ENCODE assay signal across 1 cellular context in genomic region chr7:106285051-106285800, GRCh38.
TF ChIP-seq lines count a peak whose summit lies in the region.

No MANE protein-coding gene starts in this region.

TF ChIP-seq in HepG2, 621 proteins besides CTCF, POLR2A, EP300 and RAD21 (continued from another document and continues in another):
- TF ChIP-seq, protein P1, sequence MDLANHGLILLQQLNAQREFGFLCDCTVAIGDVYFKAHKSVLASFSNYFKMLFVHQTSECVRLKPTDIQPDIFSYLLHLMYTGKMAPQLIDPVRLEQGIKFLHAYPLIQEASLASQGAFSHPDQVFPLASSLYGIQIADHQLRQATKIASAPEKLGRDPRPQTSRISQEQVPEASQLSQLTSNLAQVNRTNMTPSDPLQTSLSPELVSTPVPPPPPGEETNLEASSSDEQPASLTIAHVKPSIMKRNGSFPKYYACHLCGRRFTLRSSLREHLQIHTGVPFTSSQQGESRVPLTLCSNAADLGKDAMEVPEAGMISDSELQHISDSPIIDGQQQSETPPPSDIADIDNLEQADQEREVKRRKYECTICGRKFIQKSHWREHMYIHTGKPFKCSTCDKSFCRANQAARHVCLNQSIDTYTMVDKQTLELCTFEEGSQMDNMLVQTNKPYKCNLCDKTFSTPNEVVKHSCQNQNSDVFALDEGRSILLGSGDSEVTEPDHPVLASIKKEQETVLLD (CRISPR knock-in tag; IDR thresholded peaks at IDR 0.05; ENCODE audit: low read depth) = peak; percentile 90
- peak; percentile 75; the same call in 1 of the 2 replicates for TF ChIP-seq SPEN (CRISPR knock-in tag; IDR thresholded peaks at IDR 0.05; ENCODE audit: low read depth)
- TF ChIP-seq NR2F1 (CRISPR knock-in tag; IDR thresholded peaks at IDR 0.05) = no peak
- no peak for TF ChIP-seq TRIM24 (CRISPR knock-in tag; IDR thresholded peaks at IDR 0.05)
- no peak for TF ChIP-seq ZNF34 (CRISPR knock-in tag; IDR thresholded peaks at IDR 0.05; ENCODE audit: borderline replicate concordance)
- no peak for TF ChIP-seq SATB2 (CRISPR knock-in tag; IDR thresholded peaks at IDR 0.05)
- peak; percentile 98 for TF ChIP-seq TFE3 (CRISPR knock-in tag; IDR thresholded peaks at IDR 0.05)
- TF ChIP-seq, protein P2, sequence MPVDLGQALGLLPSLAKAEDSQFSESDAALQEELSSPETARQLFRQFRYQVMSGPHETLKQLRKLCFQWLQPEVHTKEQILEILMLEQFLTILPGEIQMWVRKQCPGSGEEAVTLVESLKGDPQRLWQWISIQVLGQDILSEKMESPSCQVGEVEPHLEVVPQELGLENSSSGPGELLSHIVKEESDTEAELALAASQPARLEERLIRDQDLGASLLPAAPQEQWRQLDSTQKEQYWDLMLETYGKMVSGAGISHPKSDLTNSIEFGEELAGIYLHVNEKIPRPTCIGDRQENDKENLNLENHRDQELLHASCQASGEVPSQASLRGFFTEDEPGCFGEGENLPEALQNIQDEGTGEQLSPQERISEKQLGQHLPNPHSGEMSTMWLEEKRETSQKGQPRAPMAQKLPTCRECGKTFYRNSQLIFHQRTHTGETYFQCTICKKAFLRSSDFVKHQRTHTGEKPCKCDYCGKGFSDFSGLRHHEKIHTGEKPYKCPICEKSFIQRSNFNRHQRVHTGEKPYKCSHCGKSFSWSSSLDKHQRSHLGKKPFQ (CRISPR knock-in tag; IDR thresholded peaks at IDR 0.05; ENCODE audit: insufficient replicate concordance) = peak; percentile 58
- TF ChIP-seq ZNF446 (CRISPR knock-in tag; IDR thresholded peaks at IDR 0.05) = 0 out of 2 replicates have a peak, but pooled peaks have one; percentile 58
- peak; percentile 66 for TF ChIP-seq MED1 (CRISPR knock-in tag; IDR thresholded peaks at IDR 0.05)
- TF ChIP-seq LCORL (IDR thresholded peaks at IDR 0.05) = no peak
- peak; percentile 91 for TF ChIP-seq LCORL (CRISPR knock-in tag; IDR thresholded peaks at IDR 0.05)
- TF ChIP-seq MEIS2 (CRISPR knock-in tag; IDR thresholded peaks at IDR 0.05) = 0 out of 2 replicates have a peak, but pooled peaks have one; percentile 30
- no peak for TF ChIP-seq ZNF329 (CRISPR knock-in tag; IDR thresholded peaks at IDR 0.05; ENCODE audit: low read depth)
- TF ChIP-seq RFXANK (CRISPR knock-in tag; IDR thresholded peaks at IDR 0.05) = no peak
- TF ChIP-seq, protein P3, sequence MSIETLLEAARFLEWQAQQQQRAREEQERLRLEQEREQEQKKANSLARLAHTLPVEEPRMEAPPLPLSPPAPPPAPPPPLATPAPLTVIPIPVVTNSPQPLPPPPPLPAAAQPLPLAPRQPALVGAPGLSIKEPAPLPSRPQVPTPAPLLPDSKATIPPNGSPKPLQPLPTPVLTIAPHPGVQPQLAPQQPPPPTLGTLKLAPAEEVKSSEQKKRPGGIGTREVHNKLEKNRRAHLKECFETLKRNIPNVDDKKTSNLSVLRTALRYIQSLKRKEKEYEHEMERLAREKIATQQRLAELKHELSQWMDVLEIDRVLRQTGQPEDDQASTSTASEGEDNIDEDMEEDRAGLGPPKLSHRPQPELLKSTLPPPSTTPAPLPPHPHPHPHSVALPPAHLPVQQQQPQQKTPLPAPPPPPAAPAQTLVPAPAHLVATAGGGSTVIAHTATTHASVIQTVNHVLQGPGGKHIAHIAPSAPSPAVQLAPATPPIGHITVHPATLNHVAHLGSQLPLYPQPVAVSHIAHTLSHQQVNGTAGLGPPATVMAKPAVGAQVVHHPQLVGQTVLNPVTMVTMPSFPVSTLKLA (IDR thresholded peaks at IDR 0.05) = peak; percentile 72
- TF ChIP-seq, protein P4, sequence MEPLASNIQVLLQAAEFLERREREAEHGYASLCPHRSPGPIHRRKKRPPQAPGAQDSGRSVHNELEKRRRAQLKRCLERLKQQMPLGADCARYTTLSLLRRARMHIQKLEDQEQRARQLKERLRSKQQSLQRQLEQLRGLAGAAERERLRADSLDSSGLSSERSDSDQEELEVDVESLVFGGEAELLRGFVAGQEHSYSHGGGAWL (CRISPR knock-in tag; IDR thresholded peaks at IDR 0.05) = peak; percentile 88
- no peak for TF ChIP-seq MTA3 (CRISPR knock-in tag; IDR thresholded peaks at IDR 0.05)
- peak; percentile 93 for TF ChIP-seq ZNF772 (CRISPR knock-in tag; IDR thresholded peaks at IDR 0.05)
- TF ChIP-seq SNAPC5 (CRISPR knock-in tag; IDR thresholded peaks at IDR 0.05; ENCODE audit: borderline replicate concordance) = no peak
- TF ChIP-seq SIX4 (CRISPR knock-in tag; IDR thresholded peaks at IDR 0.05) = no peak
- no peak for TF ChIP-seq SMAD9 (CRISPR knock-in tag; IDR thresholded peaks at IDR 0.05)
- TF ChIP-seq ZBTB39 (CRISPR knock-in tag; IDR thresholded peaks at IDR 0.05) = no peak
- TF ChIP-seq ELK4 (CRISPR knock-in tag; IDR thresholded peaks at IDR 0.05; ENCODE audit: borderline replicate concordance) = no peak
- TF ChIP-seq ZNF414 (CRISPR knock-in tag; IDR thresholded peaks at IDR 0.05) = peak; percentile 74
- TF ChIP-seq, protein P5, sequence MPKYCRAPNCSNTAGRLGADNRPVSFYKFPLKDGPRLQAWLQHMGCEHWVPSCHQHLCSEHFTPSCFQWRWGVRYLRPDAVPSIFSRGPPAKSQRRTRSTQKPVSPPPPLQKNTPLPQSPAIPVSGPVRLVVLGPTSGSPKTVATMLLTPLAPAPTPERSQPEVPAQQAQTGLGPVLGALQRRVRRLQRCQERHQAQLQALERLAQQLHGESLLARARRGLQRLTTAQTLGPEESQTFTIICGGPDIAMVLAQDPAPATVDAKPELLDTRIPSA (CRISPR knock-in tag; IDR thresholded peaks at IDR 0.05; ENCODE audit: borderline replicate concordance) = no peak
- TF ChIP-seq U2AF1 (optimal IDR thresholded peaks at IDR 0.05; ENCODE audit: low read depth, low read length) = no peak
- TF ChIP-seq MBNL3 (CRISPR knock-in tag; conservative IDR thresholded peaks at IDR 0.05) = no peak
- TF ChIP-seq EED (CRISPR knock-in tag; IDR thresholded peaks at IDR 0.05) = 0 out of 2 replicates have a peak, but pooled peaks have one; percentile 58
- 0 out of 2 replicates have a peak, but pooled peaks have one; percentile 45 for TF ChIP-seq HES4 (CRISPR knock-in tag; IDR thresholded peaks at IDR 0.05; ENCODE audit: borderline replicate concordance)
- TF ChIP-seq PREB (CRISPR knock-in tag; IDR thresholded peaks at IDR 0.05) = no peak
- TF ChIP-seq ZNF780A (CRISPR knock-in tag; IDR thresholded peaks at IDR 0.05) = 0 out of 2 replicates have a peak, but pooled peaks have one; percentile 30
- TF ChIP-seq, protein P6, sequence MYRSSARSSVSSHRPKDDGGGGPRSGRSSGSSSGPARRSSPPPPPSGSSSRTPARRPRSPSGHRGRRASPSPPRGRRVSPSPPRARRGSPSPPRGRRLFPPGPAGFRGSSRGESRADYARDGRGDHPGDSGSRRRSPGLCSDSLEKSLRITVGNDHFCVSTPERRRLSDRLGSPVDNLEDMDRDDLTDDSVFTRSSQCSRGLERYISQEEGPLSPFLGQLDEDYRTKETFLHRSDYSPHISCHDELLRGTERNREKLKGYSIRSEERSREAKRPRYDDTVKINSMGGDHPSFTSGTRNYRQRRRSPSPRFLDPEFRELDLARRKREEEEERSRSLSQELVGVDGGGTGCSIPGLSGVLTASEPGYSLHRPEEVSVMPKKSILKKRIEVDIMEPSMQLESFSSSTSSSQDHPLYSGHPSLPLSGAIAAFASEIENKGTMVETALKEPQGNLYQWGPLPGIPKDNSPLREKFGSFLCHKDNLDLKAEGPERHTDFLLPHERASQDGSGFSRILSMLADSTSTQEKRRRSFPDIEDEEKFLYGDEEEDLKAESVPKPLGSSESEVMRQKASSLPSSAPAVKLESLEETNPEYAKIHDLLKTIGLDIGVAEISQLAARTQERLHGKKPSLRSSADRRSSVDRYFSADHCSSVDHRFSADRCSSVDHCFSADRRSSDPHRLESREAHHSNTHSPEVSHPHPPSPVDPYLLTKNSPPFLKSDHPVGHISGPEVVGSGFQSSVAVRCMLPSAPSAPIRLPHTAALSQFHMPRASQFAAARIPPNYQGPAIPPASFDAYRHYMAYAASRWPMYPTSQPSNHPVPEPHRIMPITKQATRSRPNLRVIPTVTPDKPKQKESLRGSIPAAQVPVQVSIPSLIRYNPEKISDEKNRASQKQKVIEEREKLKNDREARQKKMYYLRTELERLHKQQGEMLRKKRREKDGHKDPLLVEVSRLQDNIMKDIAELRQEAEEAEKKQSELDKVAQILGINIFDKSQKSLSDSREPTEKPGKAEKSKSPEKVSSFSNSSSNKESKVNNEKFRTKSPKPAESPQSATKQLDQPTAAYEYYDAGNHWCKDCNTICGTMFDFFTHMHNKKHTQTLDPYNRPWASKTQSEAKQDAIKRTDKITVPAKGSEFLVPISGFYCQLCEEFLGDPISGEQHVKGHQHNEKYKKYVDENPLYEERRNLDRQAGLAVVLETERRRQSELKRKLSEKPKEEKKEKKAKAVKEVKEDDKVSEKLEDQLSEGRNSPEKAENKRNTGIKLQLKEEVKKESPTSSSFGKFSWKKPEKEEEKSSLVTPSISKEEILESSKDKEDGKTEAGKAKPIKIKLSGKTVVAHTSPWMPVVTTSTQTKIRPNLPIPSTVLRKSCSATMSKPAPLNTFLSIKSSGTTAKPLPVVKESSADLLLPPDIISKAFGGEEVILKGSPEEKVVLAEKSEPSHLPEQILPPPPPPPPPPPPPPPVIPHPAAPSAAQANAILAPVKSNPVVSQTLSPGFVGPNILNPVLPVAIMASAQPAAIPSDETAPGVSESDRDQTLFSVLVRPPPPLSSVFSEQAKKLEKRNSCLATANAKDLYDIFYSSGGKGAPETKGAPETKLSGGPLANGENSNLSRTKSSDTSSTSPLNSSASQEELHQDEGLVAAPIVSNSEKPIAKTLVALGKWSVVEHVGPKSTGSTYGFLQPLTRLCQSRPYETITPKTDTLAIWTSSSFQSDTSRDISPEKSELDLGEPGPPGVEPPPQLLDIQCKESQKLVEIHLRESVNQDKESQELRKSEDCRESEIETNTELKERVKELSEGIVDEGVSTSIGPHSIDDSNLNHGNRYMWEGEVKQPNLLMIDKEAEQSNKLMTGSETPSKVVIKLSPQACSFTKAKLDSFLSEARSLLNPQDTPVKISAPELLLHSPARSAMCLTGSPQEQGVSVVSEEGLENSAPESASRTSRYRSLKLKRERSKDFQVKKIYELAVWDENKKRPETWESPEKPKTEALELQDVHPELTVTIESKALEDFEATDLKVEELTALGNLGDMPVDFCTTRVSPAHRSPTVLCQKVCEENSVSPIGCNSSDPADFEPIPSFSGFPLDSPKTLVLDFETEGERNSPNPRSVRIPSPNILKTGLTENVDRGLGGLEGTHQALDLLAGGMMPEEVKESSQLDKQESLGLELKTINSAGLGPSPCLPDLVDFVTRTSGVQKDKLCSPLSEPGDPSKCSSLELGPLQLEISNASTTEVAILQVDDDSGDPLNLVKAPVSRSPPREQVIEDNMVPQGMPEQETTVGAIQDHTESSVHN (CRISPR knock-in tag; IDR thresholded peaks at IDR 0.05) = no peak
- TF ChIP-seq ZNF121 (CRISPR knock-in tag; IDR thresholded peaks at IDR 0.05) = 0 out of 2 replicates have a peak, but pooled peaks have one; percentile 31
- no peak for TF ChIP-seq NKX3-1 (CRISPR knock-in tag; IDR thresholded peaks at IDR 0.05)
- TF ChIP-seq HIVEP1 (CRISPR knock-in tag; IDR thresholded peaks at IDR 0.05) = peak; percentile 95
- TF ChIP-seq ZNF607 (CRISPR knock-in tag; IDR thresholded peaks at IDR 0.05; ENCODE audit: borderline replicate concordance) = no peak; the same call in 1 of the 2 replicates
